Comparison of ENCODE assay signal across 16 cellular contexts in genomic region chr20:16175322-16175721, GRCh38.
DNase-seq lines count a peak whose midpoint lies in the region; ATAC-seq, FAIRE-seq and TF ChIP-seq lines count a peak whose summit lies in the region.
"Had no signal": no experiment of that assay in that cellular context is flagged by ENCODE, and none has a peak within 500 bp of the region (broad histone marks: within the 10 kb centered on the region; RNA-seq: fewer than 3 reads in every experiment).

No MANE protein-coding gene starts in this region.

- H3K9ac ChIP-seq in BLaER1 treated with 17β-estradiol and CSF1 and Interleukin-3, amounts not matched to agents 10 nM and 100 nM: peak overlapping the region in 2 of 11 experiments; percentile 1 to 16; a peak in 2 of 22 replicates
- H3K9ac ChIP-seq in colonic mucosa (ENCODE audit: low read depth in 2 of 2, low read length in 2 of 2): no peak overlapping the region

- H3K27me3 ChIP-seq in BLaER1 treated with 17β-estradiol and CSF1 and Interleukin-3, amounts not matched to agents 10 nM and 100 nM: no peaks in the 10 kb centered on the region
- H3K27me3 ChIP-seq in colonic mucosa (no peaks in the 10 kb centered on the region), WERI-Rb-1 (ENCODE audit: insufficient read depth, low read depth, severe bottlenecking) (no peaks in the 10 kb centered on the region)
- H3K27me3 ChIP-seq: foreskin keratinocyte, upper lobe of right lung had no signal

- no peak for TF ChIP-seq CTCF in colonic mucosa (IDR thresholded peaks at IDR 0.05)
- TF ChIP-seq CTCF in WERI-Rb-1 (IDR thresholded peaks at IDR 0.05; ENCODE audit: low read depth, low read length): no peak

- DNase-seq in colonic mucosa (no peak), NCI-H2081 (lab: John Stamatoyannopoulos, UW) (no peak), WERI-Rb-1 (no peak), urothelium cell line (ENCODE audit: low spot score) (no peak)
- DNase-seq: activated naive CD4-positive, alpha-beta T cell treated with anti-CD3 and anti-CD28 coated beads for 36 hours; DMS 273 treated with DMSO at 0.1 percent for 48 hours; effector CD8-positive, alpha-beta T cell; foreskin keratinocyte; KG1; NCI-H1930; posterior cingulate gyrus; upper lobe of right lung had no signal

- H3K27ac ChIP-seq in BLaER1 treated with 17β-estradiol and CSF1 and Interleukin-3, amounts not matched to agents 10 nM and 100 nM: peak overlapping the region in 6 of 11 experiments; percentile 7 to 49 (median 32); a peak in 8 of 22 replicates
- H3K27ac ChIP-seq in colonic mucosa (no peak overlapping the region), WERI-Rb-1 (no peak overlapping the region)
- H3K27ac ChIP-seq: foreskin keratinocyte, upper lobe of right lung had no signal

- H4K20me1 ChIP-seq in BLaER1 treated with 17β-estradiol and CSF1 and Interleukin-3, amounts not matched to agents 10 nM and 100 nM: no peaks in the 10 kb centered on the region

- peaks cover 14 to 60% (median 31%) of the 10 kb centered on the region in 11 experiments; a peak in 20 of 22 replicates for H3K9me3 ChIP-seq in BLaER1 treated with 17β-estradiol and CSF1 and Interleukin-3, amounts not matched to agents 10 nM and 100 nM (replicated peaks in 1 of 11)
- H3K9me3 ChIP-seq in colonic mucosa (no peaks in the 10 kb centered on the region), WERI-Rb-1 (ENCODE audit: severe bottlenecking) (no peaks in the 10 kb centered on the region)
- H3K9me3 ChIP-seq: upper lobe of right lung had no signal

- H3K36me3 ChIP-seq in BLaER1 treated with 17β-estradiol and CSF1 and Interleukin-3, amounts not matched to agents 10 nM and 100 nM: no peaks in the 10 kb centered on the region
- H3K36me3 ChIP-seq in colonic mucosa (no peaks in the 10 kb centered on the region), WERI-Rb-1 (no peaks in the 10 kb centered on the region)
- H3K36me3 ChIP-seq: upper lobe of right lung had no signal

- FAIRE-seq in urothelium cell line (lab: Jason Lieb, UNC): no peak

- H3K4me1 ChIP-seq in BLaER1 treated with 17β-estradiol and CSF1 and Interleukin-3, amounts not matched to agents 10 nM and 100 nM: peaks cover 0 to 20% (median 14%) of the 10 kb centered on the region in 10 experiments; a peak in 12 of 20 replicates
- H3K4me1 ChIP-seq in colonic mucosa: no peaks in the 10 kb centered on the region
- H3K4me1 ChIP-seq: foreskin keratinocyte, upper lobe of right lung had no signal

- peak overlapping the region; percentile 29 to 66 (median 62) for H3K4me2 ChIP-seq in BLaER1 treated with 17β-estradiol and CSF1 and Interleukin-3, amounts not matched to agents 10 nM and 100 nM

- intact Hi-C loops in colonic mucosa (cut with DNase I): no loop called here

- peak overlapping the region in 7 of 10 experiments; percentile 19 to 45 (median 30); a peak in 9 of 20 replicates for H3K4me3 ChIP-seq in BLaER1 treated with 17β-estradiol and CSF1 and Interleukin-3, amounts not matched to agents 10 nM and 100 nM
- H3K4me3 ChIP-seq in colonic mucosa (no peak overlapping the region), WERI-Rb-1 (ENCODE audit: low read depth, low read length) (no peak overlapping the region)
- H3K4me3 ChIP-seq: upper lobe of right lung had no signal

- ATAC-seq in GM19395 (IDR thresholded peaks at IDR 0.05; ENCODE audit: unreplicated experiment) (peak; percentile 89), HG02798 (IDR thresholded peaks at IDR 0.05; ENCODE audit: poor library complexity, unreplicated experiment) (peak; percentile 74), HG03520 (IDR thresholded peaks at IDR 0.05; ENCODE audit: unreplicated experiment) (peak; percentile 75)
- ATAC-seq: foreskin keratinocyte, upper lobe of right lung had no signal

Comparison
In these comparisons a context has a peak if more than half of its experiments do, and no peak if none do; other contexts are left out.
1. H3K27ac ChIP-seq: peak in BLaER1 treated with 17β-estradiol and CSF1 and Interleukin-3, amounts not matched to agents 10 nM and 100 nM (6 of 11); none in colonic mucosa (single experiment) and WERI-Rb-1 (single experiment).
2. H3K4me3 ChIP-seq: peak in BLaER1 treated with 17β-estradiol and CSF1 and Interleukin-3, amounts not matched to agents 10 nM and 100 nM (7 of 10); none in colonic mucosa (single experiment) and WERI-Rb-1 (single experiment).
3. Peak in every context shown above with its lines, with median percentiles within 50 percentile points of each other: ATAC-seq.